10 cellular contexts compared by ENCODE assay signal in the genomic region with DNA sequence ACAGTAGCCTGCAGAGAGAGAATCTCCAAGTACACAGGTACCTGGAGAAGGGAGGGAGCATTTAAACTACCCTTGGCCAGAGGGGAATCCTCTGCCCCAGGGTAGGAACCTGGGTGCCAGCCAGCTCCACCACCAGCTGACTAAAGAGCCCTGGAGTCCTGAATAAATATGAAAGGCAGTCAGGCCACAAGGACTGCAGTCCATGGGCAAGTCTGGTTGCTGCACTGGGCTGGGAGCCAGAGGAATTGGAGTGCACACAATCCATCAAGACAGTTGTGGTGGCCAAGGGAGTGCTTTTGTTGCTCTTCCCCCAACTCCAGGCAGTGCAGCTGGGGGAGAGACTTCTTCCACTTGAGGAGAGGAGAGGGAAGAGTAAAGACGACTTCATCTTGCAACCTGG.
A peak's percentile ranks its signal among the peaks of the same experiment; 100 is the strongest.
DNase-seq lines count a peak whose midpoint lies in the region; ATAC-seq and TF ChIP-seq lines count a peak whose summit lies in the region.
"Had no signal": no experiment of that assay in that cellular context is flagged by ENCODE, and none has a peak within 500 bp of the region (broad histone marks: within the 10 kb centered on the region; RNA-seq: fewer than 3 reads in every experiment).

No MANE protein-coding gene starts in this region.

- H3K9me2 ChIP-seq in Loucy (replicated peaks; ENCODE audit: low read depth, low read length) = no peaks in the 10 kb centered on the region

- H3K36me3 ChIP-seq in Loucy (ENCODE audit: insufficient read depth, low read length) (no peaks in the 10 kb centered on the region), RWPE2 (ENCODE audit: low read depth) (no peaks in the 10 kb centered on the region)
- H3K36me3 ChIP-seq: HAP-1 had no signal

- H3K27me3 ChIP-seq in Loucy (ENCODE audit: insufficient read depth, low read length, poor library complexity, severe bottlenecking) (no peaks in the 10 kb centered on the region), RWPE2 (ENCODE audit: insufficient read depth, poor library complexity, severe bottlenecking) (no peaks in the 10 kb centered on the region)

- H3F3A ChIP-seq in Loucy (ENCODE audit: low read depth) = no peaks in the 10 kb centered on the region

- H3K79me2 ChIP-seq in Loucy (ENCODE audit: insufficient read depth, low read length) = no peaks in the 10 kb centered on the region

- H3K4me2 ChIP-seq in Loucy (ENCODE audit: low read depth, low read length, poor library complexity, severe bottlenecking) = no peak overlapping the region

- TF ChIP-seq CTCF in Loucy (conservative IDR thresholded peaks at IDR 0.05; ENCODE audit: low read length) = no peak
- no peak for TF ChIP-seq CTCF in RWPE2 (IDR thresholded peaks at IDR 0.05; ENCODE audit: poor library complexity, severe bottlenecking)

- DNase-seq in COLO668 (lab: John Stamatoyannopoulos, UW; ENCODE audit: unreplicated experiment) = peak; percentile 43
- no peak for DNase-seq in RWPE2 (ENCODE audit: low spot score)
- DNase-seq in kidney tubule cell (ENCODE audit: low spot score) = peak; percentile 46
- DNase-seq: activated CD4-positive, CD25-positive, alpha-beta regulatory T cell treated with anti-CD3 and anti-CD28 coated beads, Interleukin-2, amount 50 U/mL, for 72 hours had no signal

- H3K4me3 ChIP-seq in Loucy (ENCODE audit: low read length, poor library complexity, severe bottlenecking) (no peak overlapping the region), RWPE2 (ENCODE audit: severe bottlenecking) (no peak overlapping the region)
- H3K4me3 ChIP-seq: HAP-1 had no signal

- H3K9ac ChIP-seq in Loucy (ENCODE audit: low read depth, low read length, poor library complexity, severe bottlenecking) = no peak overlapping the region

- H4K20me1 ChIP-seq in Loucy (ENCODE audit: insufficient read depth, low read length, poor library complexity, severe bottlenecking) = no peaks in the 10 kb centered on the region

- ATAC-seq in RWPE2 (ENCODE audit: low read depth) = peak; percentile 29; the same call in 1 of the 3 replicates
- no peak for ATAC-seq in SK-N-SH treated with all-trans-retinoic acid at 6 μM for 48 hours
- no peak for ATAC-seq in GM21526 (IDR thresholded peaks at IDR 0.05; ENCODE audit: low FRiP score, unreplicated experiment)
- ATAC-seq in GM18868 (IDR thresholded peaks at IDR 0.05; ENCODE audit: unreplicated experiment) = no peak
- ATAC-seq in HG02678 (IDR thresholded peaks at IDR 0.05; ENCODE audit: unreplicated experiment) = no peak

- 0 out of 2 replicates have a peak overlapping the region, but pooled peaks have one; percentile 60 for H2AFZ ChIP-seq in Loucy (ENCODE audit: low read length)

- H3K27ac ChIP-seq in RWPE2 (ENCODE audit: poor library complexity, severe bottlenecking) = no peak overlapping the region

- H3K9me3 ChIP-seq in Loucy (ENCODE audit: insufficient read depth, low read depth, low read length) (no peaks in the 10 kb centered on the region), RWPE2 (ENCODE audit: severe bottlenecking) (no peaks in the 10 kb centered on the region)

- no peaks in the 10 kb centered on the region for H3K4me1 ChIP-seq in Loucy (ENCODE audit: insufficient read depth, low read length, poor library complexity, severe bottlenecking)
- no peaks in the 10 kb centered on the region for H3K4me1 ChIP-seq in RWPE2 (ENCODE audit: insufficient read depth, poor library complexity, severe bottlenecking)
- H3K4me1 ChIP-seq: HAP-1 had no signal

TF ChIP-seq in SK-N-SH treated with all-trans-retinoic acid at 6 μM for 48 hours, 23 proteins besides CTCF, POLR2A, EP300 and RAD21:
- TF ChIP-seq RARB (CRISPR knock-in tag; IDR thresholded peaks at IDR 0.05) = no peak
- TF ChIP-seq ESRRG (CRISPR knock-in tag; IDR thresholded peaks at IDR 0.05) = no peak
- TF ChIP-seq GLIS3 (CRISPR knock-in tag; IDR thresholded peaks at IDR 0.05) = no peak
- TF ChIP-seq, protein P1, sequence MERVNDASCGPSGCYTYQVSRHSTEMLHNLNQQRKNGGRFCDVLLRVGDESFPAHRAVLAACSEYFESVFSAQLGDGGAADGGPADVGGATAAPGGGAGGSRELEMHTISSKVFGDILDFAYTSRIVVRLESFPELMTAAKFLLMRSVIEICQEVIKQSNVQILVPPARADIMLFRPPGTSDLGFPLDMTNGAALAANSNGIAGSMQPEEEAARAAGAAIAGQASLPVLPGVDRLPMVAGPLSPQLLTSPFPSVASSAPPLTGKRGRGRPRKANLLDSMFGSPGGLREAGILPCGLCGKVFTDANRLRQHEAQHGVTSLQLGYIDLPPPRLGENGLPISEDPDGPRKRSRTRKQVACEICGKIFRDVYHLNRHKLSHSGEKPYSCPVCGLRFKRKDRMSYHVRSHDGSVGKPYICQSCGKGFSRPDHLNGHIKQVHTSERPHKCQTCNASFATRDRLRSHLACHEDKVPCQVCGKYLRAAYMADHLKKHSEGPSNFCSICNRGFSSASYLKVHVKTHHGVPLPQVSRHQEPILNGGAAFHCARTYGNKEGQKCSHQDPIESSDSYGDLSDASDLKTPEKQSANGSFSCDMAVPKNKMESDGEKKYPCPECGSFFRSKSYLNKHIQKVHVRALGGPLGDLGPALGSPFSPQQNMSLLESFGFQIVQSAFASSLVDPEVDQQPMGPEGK (CRISPR knock-in tag; IDR thresholded peaks at IDR 0.05; ENCODE audit: borderline replicate concordance) = no peak
- TF ChIP-seq CSDC2 (CRISPR knock-in tag; IDR thresholded peaks at IDR 0.05) = no peak
- no peak for TF ChIP-seq ZNF8 (CRISPR knock-in tag; IDR thresholded peaks at IDR 0.05)
- TF ChIP-seq CSRNP3 (CRISPR knock-in tag; IDR thresholded peaks at IDR 0.05) = no peak
- no peak for TF ChIP-seq PPARA (CRISPR knock-in tag; IDR thresholded peaks at IDR 0.05; ENCODE audit: borderline replicate concordance)
- TF ChIP-seq CREB5 (CRISPR knock-in tag; IDR thresholded peaks at IDR 0.05; ENCODE audit: low read depth) = no peak
- no peak for TF ChIP-seq POU6F1 (CRISPR knock-in tag; IDR thresholded peaks at IDR 0.05; ENCODE audit: borderline replicate concordance, low read depth)
